In genomic region chr17:14407541-14407940, GRCh38 we compare ENCODE assay signal across 30 cellular contexts.
DNase-seq lines count a peak whose midpoint lies in the region; ATAC-seq, FAIRE-seq and TF ChIP-seq lines count a peak whose summit lies in the region.
"Had no signal": no experiment of that assay in that cellular context is flagged by ENCODE, and none has a peak within 500 bp of the region (broad histone marks: within the 10 kb centered on the region; RNA-seq: fewer than 3 reads in every experiment).

No MANE protein-coding gene starts in this region.

- no TSS peak for BruUV-seq in HepG2 (replicated peaks; lab: Mats Ljungman, UMichigan)

- CTCF ChIA-PET in HepG2 (lab: Yijun Ruan, JAX; ENCODE audit: low intra/inter-chr PET ratio, low total read pairs) = no interaction called here

- POLR2A ChIA-PET in HepG2 (lab: Yijun Ruan, JAX) = interaction anchor here (1.0 kb wide), 1 partner anchor 34 kb away, joined by 3 read pairs; no protein-coding TSS in a partner anchor

- H3K4me3 ChIP-seq in HepG2 (replicated peaks in 1 of 3; ENCODE audit: insufficient read depth in 1 of 3, low read depth in 2 of 3, low read length in 3 of 3) = no peak overlapping the region
- no peak overlapping the region for H3K4me3 ChIP-seq in right lobe of liver
- H3K4me3 ChIP-seq: A549; BLaER1; BLaER1 treated with 17β-estradiol and CSF1 and Interleukin-3, amounts not matched to agents 10 nM and 100 nM had no signal

- WGBS in HepG2 (ENCODE audit: low lambda C conversion rate) = 98% methylated on average over 2 of the region's 2 CpGs
- 72% methylated on average over 2 of the region's 2 CpGs for WGBS in right lobe of liver (ENCODE audit: insufficient coverage, low coverage, low lambda C conversion rate, missing lambda C conversion rate)

- H4K20me1 ChIP-seq in HepG2 (ENCODE audit: insufficient read depth, low read length) = peaks cover 8% of the 10 kb centered on the region
- H4K20me1 ChIP-seq: BLaER1; BLaER1 treated with 17β-estradiol and CSF1 and Interleukin-3, amounts not matched to agents 10 nM and 100 nM had no signal

- no peak overlapping the region for H3K4me2 ChIP-seq in HepG2 (ENCODE audit: low read depth, low read length)
- H3K4me2 ChIP-seq: A549; BLaER1; BLaER1 treated with 17β-estradiol and CSF1 and Interleukin-3, amounts not matched to agents 10 nM and 100 nM had no signal

- ATAC-seq in HepG2 = no peak
- no peak for ATAC-seq in right lobe of liver
- ATAC-seq: A549; CD8-positive, alpha-beta T cell had no signal

- no peak overlapping the region for H3K9ac ChIP-seq in HepG2 (ENCODE audit: insufficient read depth, low read depth, low read length)
- H3K9ac ChIP-seq: BLaER1; BLaER1 treated with 17β-estradiol and CSF1 and Interleukin-3, amounts not matched to agents 10 nM and 100 nM had no signal

- in situ Hi-C loops in HepG2 (cut with HindIII; ENCODE audit: extremely low pct_ligation_motif_present, low pct_unique_long_range_greater_than_20kb) = no loop called here

- H3K9me3 ChIP-seq in HepG2 (ENCODE audit: low read length) (no peaks in the 10 kb centered on the region), right lobe of liver (no peaks in the 10 kb centered on the region)
- H3K9me3 ChIP-seq: A549, BE2C, Caco-2 had no signal

- H3K36me3 ChIP-seq in HepG2 (replicated peaks in 1 of 2; ENCODE audit: control insufficient read depth in 1 of 2, insufficient read depth in 2 of 2, low read length in 2 of 2) = peaks cover 15 to 69% of the 10 kb centered on the region in 2 experiments
- H3K36me3 ChIP-seq in right lobe of liver = no peaks in the 10 kb centered on the region
- H3K36me3 ChIP-seq: BE2C, BLaER1 had no signal

- TF ChIP-seq CTCF in HepG2 (CRISPR knock-in tag; IDR thresholded peaks at IDR 0.05) (no peak), right lobe of liver (IDR thresholded peaks at IDR 0.05) (no peak)

- TF ChIP-seq RAD21 in HepG2 (CRISPR knock-in tag; IDR thresholded peaks at IDR 0.05) = no peak

- no peak overlapping the region for H2AFZ ChIP-seq in HepG2 (ENCODE audit: low read length)

- no peak for FAIRE-seq in HepG2 (lab: Jason Lieb, UNC)
- FAIRE-seq: A549, D721Med had no signal

- no peak for TF ChIP-seq EP300 in HepG2 (IDR thresholded peaks at IDR 0.05; ENCODE audit: low read depth in 2 of 2, low read length in 2 of 2)
- no peak for TF ChIP-seq EP300 in HepG2 (CRISPR knock-in tag; IDR thresholded peaks at IDR 0.05; ENCODE audit: borderline replicate concordance)

- intact Hi-C loops in HepG2 (cut with micrococcal nuclease; ENCODE audit: unreplicated experiment) (no loop called here), right lobe of liver (cut with DNase I) (no loop called here)

- H3K27ac ChIP-seq in HepG2 (ENCODE audit: extremely low read length, insufficient read depth, low read length) (no peak overlapping the region), right lobe of liver (no peak overlapping the region)
- H3K27ac ChIP-seq: 22Rv1; A549; BLaER1; BLaER1 treated with 17β-estradiol and CSF1 and Interleukin-3, amounts not matched to agents 10 nM and 100 nM; C4-2B had no signal

- DNase-seq in NCI-H1105 treated with DMSO at 0.1 percent for 48 hours (lab: John Stamatoyannopoulos, UW) = peak; percentile 44
- DNase-seq in NCI-H1105 (lab: John Stamatoyannopoulos, UW) = no peak
- no peak for DNase-seq in HepG2 (ENCODE audit: low spot score)
- DNase-seq in right lobe of liver = no peak
- DNase-seq: 8988T; ACHN; AML-193; BE2C; C1 segment of cervical spinal cord; Caco-2; Calu3; CD4-positive, alpha-beta memory T cell; CD4-positive, alpha-beta T cell; CD4-positive, CD25-positive, alpha-beta regulatory T cell; CD8-positive, alpha-beta memory T cell; CD8-positive, alpha-beta T cell; COR-L47; DMS 273 treated with DMSO at 0.1 percent for 48 hours; DMS153; DMS53; DMS79; DMS79 treated with DMSO at 0.1 percent for 48 hours; DND-41; EL had no signal

- H3K4me1 ChIP-seq in HepG2 (ENCODE audit: insufficient read depth, low read length) (0 out of 2 replicates have a peak, but pooled peaks cover 6% of the 10 kb centered on the region), right lobe of liver (no peaks in the 10 kb centered on the region)
- H3K4me1 ChIP-seq: A549, BE2C, Caco-2 had no signal

- peaks cover 59% of the 10 kb centered on the region for H3K79me2 ChIP-seq in HepG2 (ENCODE audit: insufficient read depth, low read length)

- H3K27me3 ChIP-seq in HepG2 (ENCODE audit: control insufficient read depth in 1 of 2, insufficient read depth in 2 of 2, low read length in 2 of 2) (no peaks in the 10 kb centered on the region), right lobe of liver (no peaks in the 10 kb centered on the region)
- H3K27me3 ChIP-seq: BE2C; BLaER1; BLaER1 treated with 17β-estradiol and CSF1 and Interleukin-3, amounts not matched to agents 10 nM and 100 nM had no signal

- TF ChIP-seq POLR2A in HepG2 (IDR thresholded peaks at IDR 0.05; ENCODE audit: insufficient read depth in 1 of 2, low read depth in 2 of 2, low read length in 2 of 2) (no peak), right lobe of liver (IDR thresholded peaks at IDR 0.05) (no peak)

TF ChIP-seq in HepG2, 621 proteins besides CTCF, POLR2A, EP300 and RAD21:
- TF ChIP-seq BCL6 (CRISPR knock-in tag; IDR thresholded peaks at IDR 0.05) (peak; percentile 99), RARA (CRISPR knock-in tag; IDR thresholded peaks at IDR 0.05) (peak; percentile 63; the same call in 1 of the 2 replicates), MIXL1 (CRISPR knock-in tag; IDR thresholded peaks at IDR 0.05) (0 out of 2 replicates have a peak, but pooled peaks have one; percentile 48), ZNF282 (IDR thresholded peaks at IDR 0.05; ENCODE audit: partially characterized antibody) (no peak), GATAD2A (CRISPR knock-in tag; IDR thresholded peaks at IDR 0.05) (0 out of 2 replicates have a peak, but pooled peaks have one; percentile 14), ARID5B (CRISPR knock-in tag; IDR thresholded peaks at IDR 0.05) (0 out of 2 replicates have a peak, but pooled peaks have one; percentile 9), ONECUT2 (CRISPR knock-in tag; IDR thresholded peaks at IDR 0.05) (peak; percentile 81), KDM1A (CRISPR knock-in tag; IDR thresholded peaks at IDR 0.05) (no peak)
- TF ChIP-seq, protein P1, sequence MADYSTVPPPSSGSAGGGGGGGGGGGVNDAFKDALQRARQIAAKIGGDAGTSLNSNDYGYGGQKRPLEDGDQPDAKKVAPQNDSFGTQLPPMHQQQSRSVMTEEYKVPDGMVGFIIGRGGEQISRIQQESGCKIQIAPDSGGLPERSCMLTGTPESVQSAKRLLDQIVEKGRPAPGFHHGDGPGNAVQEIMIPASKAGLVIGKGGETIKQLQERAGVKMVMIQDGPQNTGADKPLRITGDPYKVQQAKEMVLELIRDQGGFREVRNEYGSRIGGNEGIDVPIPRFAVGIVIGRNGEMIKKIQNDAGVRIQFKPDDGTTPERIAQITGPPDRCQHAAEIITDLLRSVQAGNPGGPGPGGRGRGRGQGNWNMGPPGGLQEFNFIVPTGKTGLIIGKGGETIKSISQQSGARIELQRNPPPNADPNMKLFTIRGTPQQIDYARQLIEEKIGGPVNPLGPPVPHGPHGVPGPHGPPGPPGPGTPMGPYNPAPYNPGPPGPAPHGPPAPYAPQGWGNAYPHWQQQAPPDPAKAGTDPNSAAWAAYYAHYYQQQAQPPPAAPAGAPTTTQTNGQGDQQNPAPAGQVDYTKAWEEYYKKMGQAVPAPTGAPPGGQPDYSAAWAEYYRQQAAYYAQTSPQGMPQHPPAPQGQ (CRISPR knock-in tag; IDR thresholded peaks at IDR 0.05; ENCODE audit: borderline replicate concordance) = no peak
